12 cellular contexts compared by ENCODE assay signal in the genomic region with DNA sequence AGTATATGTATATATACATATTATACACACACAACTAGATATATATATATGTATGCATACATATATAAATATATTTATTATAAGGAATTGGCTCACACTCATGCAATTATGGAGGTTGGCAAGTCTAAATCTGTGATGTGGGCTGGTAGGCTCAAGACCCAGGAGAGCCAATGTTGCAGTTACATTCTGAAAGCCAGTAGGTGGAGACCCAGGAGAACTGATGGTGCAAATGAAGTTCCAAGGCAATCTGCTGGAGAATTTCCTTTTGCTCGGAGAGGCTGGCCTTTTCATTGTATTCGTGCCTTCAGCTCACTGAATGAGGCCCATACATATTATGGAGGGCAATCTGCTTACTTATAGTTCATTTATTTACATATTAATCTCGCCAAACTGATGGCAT. TPM values are rescaled to one million over a fixed set of nuclear protein-coding genes. Genes with fewer than 3 reads are reported as not detected.
DNase-seq lines count a peak whose midpoint lies in the region; FAIRE-seq and TF ChIP-seq lines count a peak whose summit lies in the region.
"Had no signal": no experiment of that assay in that cellular context is flagged by ENCODE, and none has a peak within 500 bp of the region (broad histone marks: within the 10 kb centered on the region; RNA-seq: fewer than 3 reads in every experiment).

No MANE protein-coding gene starts in this region.

- H3K27me3 Mint-ChIP-seq in endodermal cell (ENCODE audit: insufficient read depth): no peaks in the 10 kb centered on the region

- H3K9me3 ChIP-seq in endodermal cell (ENCODE audit: control insufficient read depth, low read length) (peaks cover 20% of the 10 kb centered on the region), MG63 (peaks cover 8% of the 10 kb centered on the region; the same call in 1 of the 2 replicates)
- H3K9me3 ChIP-seq: gastrocnemius medialis had no signal

- DNase-seq in NCI-H446 (lab: John Stamatoyannopoulos, UW): peak; percentile 16 to 19
- DNase-seq in NCI-H446 treated with DMSO at 0.1 percent for 48 hours (lab: John Stamatoyannopoulos, UW): no peak
- peak; percentile 55 for DNase-seq in NCI-H345 treated with DMSO at 0.1 percent for 48 hours (lab: John Stamatoyannopoulos, UW; ENCODE audit: unreplicated experiment)
- no peak for DNase-seq in endodermal cell
- DNase-seq in putamen (ENCODE audit: low spot score): peak; percentile 24
- DNase-seq in D341Med (ENCODE audit: low spot score): no peak
- DNase-seq in H54 (ENCODE audit: insufficient read length, low spot score): no peak
- no peak for DNase-seq in MG63
- DNase-seq: activated CD4-positive, CD25-positive, alpha-beta regulatory T cell treated with anti-CD3 and anti-CD28 coated beads, Interleukin-2, amount 50 U/mL, for 72 hours; gastrocnemius medialis had no signal

- H3K4me3 Mint-ChIP-seq in endodermal cell: no peak overlapping the region
- H3K4me3 Mint-ChIP-seq: neural progenitor cell had no signal

- no peak overlapping the region for H3K27ac ChIP-seq in endodermal cell (ENCODE audit: low read depth, low read length)
- H3K27ac ChIP-seq: BLaER1, gastrocnemius medialis, neural progenitor cell had no signal

- FAIRE-seq in H54 (lab: Jason Lieb, UNC): no peak

- H3K4me3 ChIP-seq in endodermal cell (ENCODE audit: low read length): no peak overlapping the region
- H3K4me3 ChIP-seq in MG63: no peak overlapping the region
- H3K4me3 ChIP-seq: BLaER1, gastrocnemius medialis, neural progenitor cell had no signal

- H3K4me1 Mint-ChIP-seq in endodermal cell: no peaks in the 10 kb centered on the region
- H3K4me1 Mint-ChIP-seq: neural progenitor cell had no signal

- no peak overlapping the region for H3K27ac Mint-ChIP-seq in endodermal cell
- H3K27ac Mint-ChIP-seq: neural progenitor cell had no signal

- no peak for TF ChIP-seq POLR2A in H54 (IDR thresholded peaks at IDR 0.05; ENCODE audit: low read depth, low read length)

- TF ChIP-seq CTCF in endodermal cell (conservative IDR thresholded peaks at IDR 0.05): peak; percentile 59

- peaks cover 55% of the 10 kb centered on the region for H3K9me3 Mint-ChIP-seq in endodermal cell

- H3K4me1 ChIP-seq in endodermal cell (ENCODE audit: control insufficient read depth, insufficient read depth, low read length): no peaks in the 10 kb centered on the region
- H3K4me1 ChIP-seq: BLaER1, gastrocnemius medialis, neural progenitor cell had no signal

- WGBS in endodermal cell (ENCODE audit: insufficient coverage in 1 of 2, insufficient read length in 1 of 2), 2 experiments: 13% methylated on average over 2 of the region's 3 CpGs; no CpG with 5 or more reads in 1 of the 2 experiments

- no peak overlapping the region for H3K9ac ChIP-seq in endodermal cell (ENCODE audit: extremely low read depth, low read length, poor library complexity, severe bottlenecking)
- H3K9ac ChIP-seq: BLaER1, neural progenitor cell had no signal

- H3K27me3 ChIP-seq in endodermal cell (ENCODE audit: control insufficient read depth, insufficient read depth, low read length, poor library complexity, severe bottlenecking) (no peaks in the 10 kb centered on the region), MG63 (no peaks in the 10 kb centered on the region)
- H3K27me3 ChIP-seq: BLaER1, gastrocnemius medialis, neural progenitor cell had no signal

- H3K36me3 ChIP-seq in endodermal cell (ENCODE audit: control insufficient read depth, insufficient read depth, low read length) (no peaks in the 10 kb centered on the region), MG63 (no peaks in the 10 kb centered on the region)
- H3K36me3 ChIP-seq: BLaER1, gastrocnemius medialis, neural progenitor cell had no signal

- H3K36me3 Mint-ChIP-seq in endodermal cell (ENCODE audit: low read depth): no peaks in the 10 kb centered on the region
- H3K36me3 Mint-ChIP-seq: neural progenitor cell had no signal

RNA-seq across cellular contexts. Expression of gene IVL, which starts 9.4 kb away (rescaled TPM):
- not detected for total RNA-seq in endodermal cell
- polyA plus RNA-seq in endodermal cell (2013, experiment 1 of 2): not detected
- not detected for polyA plus RNA-seq in endodermal cell (2013, experiment 2 of 2)
- total RNA-seq in MG63 (2014; rRNA removed; shearing (Covaris generic); ENCODE audit: low replicate concordance): not detected in 2 replicates
- total RNA-seq: gastrocnemius medialis had no signal

RNA-seq across cellular contexts. Expression of gene SPRR5, which starts 29.2 kb away (rescaled TPM):
- total RNA-seq in endodermal cell: not detected
- polyA plus RNA-seq in endodermal cell (2013, experiment 1 of 2): not detected
- polyA plus RNA-seq in endodermal cell (2013, experiment 2 of 2): not detected
- not detected in 2 replicates for total RNA-seq in MG63 (2014; rRNA removed; shearing (Covaris generic); ENCODE audit: low replicate concordance)
- total RNA-seq: gastrocnemius medialis had no signal

RNA-seq across cellular contexts. Expression of gene SMCP, which starts 39.7 kb away (rescaled TPM):
- total RNA-seq in endodermal cell: not detected
- polyA plus RNA-seq in endodermal cell (2013, experiment 1 of 2): not detected
- polyA plus RNA-seq in endodermal cell (2013, experiment 2 of 2): not detected
- total RNA-seq in MG63 (2014; rRNA removed; shearing (Covaris generic); ENCODE audit: low replicate concordance): not detected in 2 replicates
- total RNA-seq: gastrocnemius medialis had no signal

RNA-seq across cellular contexts. Expression of gene SPRR4, which starts 52.7 kb away (rescaled TPM):
- total RNA-seq in endodermal cell: not detected
- not detected for polyA plus RNA-seq in endodermal cell (2013, experiment 1 of 2)
- polyA plus RNA-seq in endodermal cell (2013, experiment 2 of 2): not detected
- not detected in 2 replicates for total RNA-seq in MG63 (2014; rRNA removed; shearing (Covaris generic); ENCODE audit: low replicate concordance)
- total RNA-seq: gastrocnemius medialis had no signal

RNA-seq across cellular contexts. Expression of gene LCE7A, which starts 58.0 kb away (rescaled TPM):
- not detected for total RNA-seq in endodermal cell
- not detected for polyA plus RNA-seq in endodermal cell (2013, experiment 1 of 2)
- not detected for polyA plus RNA-seq in endodermal cell (2013, experiment 2 of 2)
- not detected in 2 replicates for total RNA-seq in MG63 (2014; rRNA removed; shearing (Covaris generic); ENCODE audit: low replicate concordance)
- total RNA-seq: gastrocnemius medialis had no signal

Comparison
In these comparisons a context has a peak if more than half of its experiments do, and no peak if none do; other contexts are left out.
1. DNase-seq: peak in NCI-H446 (2 of 2), NCI-H345 treated with DMSO at 0.1 percent for 48 hours (single experiment) and putamen (single experiment); none in NCI-H446 treated with DMSO at 0.1 percent for 48 hours (single experiment), endodermal cell (single experiment), D341Med (single experiment), H54 (single experiment) and MG63 (single experiment).